In the genomic region with DNA sequence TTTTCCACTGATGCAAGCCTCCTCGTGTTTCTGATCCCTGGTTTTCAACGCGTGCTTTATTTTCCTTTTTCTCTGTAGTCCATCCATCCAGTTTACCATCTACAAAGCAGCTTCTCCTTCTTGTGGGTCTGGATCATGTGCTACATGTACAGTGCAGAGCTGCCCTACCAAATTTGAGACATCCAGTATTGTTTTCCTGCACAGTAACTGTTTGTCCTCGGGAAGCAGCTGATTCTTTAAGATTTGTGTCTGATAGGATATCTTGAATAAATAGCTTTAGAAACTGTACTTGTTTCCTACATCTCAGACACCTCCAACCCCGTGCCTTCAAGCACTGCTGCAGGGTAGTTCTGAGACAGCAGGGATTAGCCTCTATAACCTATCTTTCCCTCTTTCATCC, we compare ENCODE assay signal across 11 cellular contexts.
DNase-seq lines count a peak whose midpoint lies in the region; ATAC-seq and TF ChIP-seq lines count a peak whose summit lies in the region.
"Had no signal": no experiment of that assay in that cellular context is flagged by ENCODE, and none has a peak within 500 bp of the region (broad histone marks: within the 10 kb centered on the region; RNA-seq: fewer than 3 reads in every experiment).

No MANE protein-coding gene starts in this region.

- H3K36me3 Mint-ChIP-seq in endothelial cell (ENCODE audit: low read depth, unreplicated experiment) (no peaks in the 10 kb centered on the region), neural crest cell (ENCODE audit: low read depth) (peaks cover under 1% of the 10 kb centered on the region)
- H3K36me3 Mint-ChIP-seq: CD14-positive monocyte; CD8-positive, alpha-beta T cell had no signal

- peaks cover 11% of the 10 kb centered on the region for H3K4me1 Mint-ChIP-seq in endothelial cell (ENCODE audit: unreplicated experiment)
- peaks cover 38% of the 10 kb centered on the region for H3K4me1 Mint-ChIP-seq in neural crest cell
- H3K4me1 Mint-ChIP-seq: CD14-positive monocyte had no signal

- no peak for TF ChIP-seq CTCF in endothelial cell (IDR thresholded peaks at IDR 0.05; ENCODE audit: unreplicated experiment)
- TF ChIP-seq CTCF in neural crest cell (conservative IDR thresholded peaks at IDR 0.05) = no peak

- DNase-seq in COLO829 (ENCODE audit: low spot score) (peak; percentile 56), endothelial cell (ENCODE audit: low spot score) (no peak), neural crest cell (ENCODE audit: low read depth, low spot score) (no peak), AG20443 (ENCODE audit: low spot score) (no peak)
- DNase-seq in activated CD4-positive, alpha-beta T cell treated with anti-CD3 and anti-CD28 coated beads for 4 hours = no peak
- DNase-seq: Caco-2; CD8-positive, alpha-beta T cell; GF-D8 had no signal

- H3K9me3 Mint-ChIP-seq in endothelial cell (ENCODE audit: unreplicated experiment) (no peaks in the 10 kb centered on the region), neural crest cell (peaks cover 4% of the 10 kb centered on the region)
- H3K9me3 Mint-ChIP-seq: CD8-positive, alpha-beta T cell had no signal

- H3K27me3 Mint-ChIP-seq in endothelial cell (ENCODE audit: unreplicated experiment) = no peaks in the 10 kb centered on the region
- no peaks in the 10 kb centered on the region for H3K27me3 Mint-ChIP-seq in neural crest cell (ENCODE audit: low read depth)

- H3K4me3 Mint-ChIP-seq in endothelial cell (ENCODE audit: unreplicated experiment) (no peak overlapping the region), neural crest cell (no peak overlapping the region)
- H3K4me3 Mint-ChIP-seq: CD14-positive monocyte; CD8-positive, alpha-beta T cell had no signal

- ATAC-seq in GM21360 (IDR thresholded peaks at IDR 0.05; ENCODE audit: unreplicated experiment) (no peak), HG02642 (IDR thresholded peaks at IDR 0.05; ENCODE audit: poor library complexity, unreplicated experiment) (no peak)
- ATAC-seq: CD8-positive, alpha-beta T cell had no signal

- H3K27ac Mint-ChIP-seq in endothelial cell (ENCODE audit: unreplicated experiment) (peak overlapping the region; percentile 20), neural crest cell (ENCODE audit: unreplicated experiment) (peak overlapping the region; percentile 79)
- H3K27ac Mint-ChIP-seq: CD14-positive monocyte; CD8-positive, alpha-beta T cell had no signal
